ENCODE assay signal across 17 cellular contexts in genomic region chr5:149203896-149204544, GRCh38.
DNase-seq lines count a peak whose midpoint lies in the region; ATAC-seq and TF ChIP-seq lines count a peak whose summit lies in the region.
"Had no signal": no experiment of that assay in that cellular context is flagged by ENCODE, and none has a peak within 500 bp of the region (broad histone marks: within the 10 kb centered on the region; RNA-seq: fewer than 3 reads in every experiment).

No MANE protein-coding gene starts in this region.

- peak; percentile 67 for ATAC-seq in esophagus mucosa
- ATAC-seq in GM21737 (IDR thresholded peaks at IDR 0.05; ENCODE audit: unreplicated experiment), result no peak
- ATAC-seq: activated CD8-positive, alpha-beta T cell treated with anti-CD3 and anti-CD28 coated beads for 36 hours; left lobe of liver; stimulated activated naive CD8-positive, alpha-beta T cell treated with anti-CD3 and anti-CD28 coated beads, Interleukin-15, Interleukin-2, amounts not matched to agents 100 U/mL and 50 U/mL, for 24 hours had no signal

- H3K36me3 ChIP-seq in thyroid gland (no peaks in the 10 kb centered on the region), testis (ENCODE audit: low read depth, missing control alignments) (no peaks in the 10 kb centered on the region)

- DNase-seq in EH (ENCODE audit: low read depth), result peak; percentile 73
- DNase-seq in RPMI7951 (ENCODE audit: low read depth), result peak; percentile 85
- DNase-seq in renal cortical epithelial cell (ENCODE audit: low read depth), result peak; percentile 44
- DNase-seq in thyroid gland, result no peak
- DNase-seq in testis, result no peak
- no peak for DNase-seq in NCI-H1417 (lab: John Stamatoyannopoulos, UW)
- DNase-seq: activated CD8-positive, alpha-beta T cell treated with anti-CD3 and anti-CD28 coated beads for 36 hours; amniotic stem cell; esophagus squamous epithelium; Karpas-422; NCI-H1694; OCI-M1; posterior cingulate gyrus; stimulated activated naive CD8-positive, alpha-beta T cell treated with anti-CD3 and anti-CD28 coated beads, Interleukin-15, Interleukin-2, amounts not matched to agents 100 U/mL and 50 U/mL, for 24 hours had no signal

- no peaks in the 10 kb centered on the region for H3K9me3 ChIP-seq in thyroid gland
- no peaks in the 10 kb centered on the region for H3K9me3 ChIP-seq in testis
- H3K9me3 ChIP-seq: esophagus squamous epithelium had no signal

- intact Hi-C loops in thyroid gland (cut with DNase I), result no loop called here
- intact Hi-C loops in testis (cut with DNase I; ENCODE audit: low total_unique reads), result no loop called here

- H3K27ac ChIP-seq in thyroid gland (no peak overlapping the region), testis (no peak overlapping the region)
- H3K27ac ChIP-seq: esophagus squamous epithelium had no signal

- H3K27me3 ChIP-seq in thyroid gland (no peaks in the 10 kb centered on the region), testis (no peaks in the 10 kb centered on the region)
- H3K27me3 ChIP-seq: esophagus squamous epithelium had no signal

- H3K4me3 ChIP-seq in thyroid gland (replicated peaks in 1 of 3) (no peak overlapping the region), testis (no peak overlapping the region)
- H3K4me3 ChIP-seq: esophagus squamous epithelium had no signal

- TF ChIP-seq POLR2A in thyroid gland (IDR thresholded peaks at IDR 0.05) (no peak), testis (IDR thresholded peaks at IDR 0.05) (no peak)

- TF ChIP-seq CTCF in thyroid gland (IDR thresholded peaks at IDR 0.05) (no peak), testis (IDR thresholded peaks at IDR 0.05) (no peak)

- H3K4me1 ChIP-seq in thyroid gland (peaks cover 0 to 6% of the 10 kb centered on the region in 2 donors), testis (no peaks in the 10 kb centered on the region)

- 73 to 80% methylated on average over 5 of the region's 5 CpGs for WGBS in thyroid gland, 2 donors
- WGBS in testis, 2 donors, result 89 to 91% methylated on average over 5 of the region's 5 CpGs

Comparison
In these comparisons a context has a peak if more than half of its experiments do, and no peak if none do; other contexts are left out.
1. DNase-seq: peak in EH (single experiment), RPMI7951 (single experiment) and renal cortical epithelial cell (single experiment); none in thyroid gland (0 of 2), testis (single experiment) and NCI-H1417 (0 of 3).